11 cellular contexts compared by ENCODE assay signal in genomic region chr9:15622596-15622995, GRCh38.
DNase-seq lines count a peak whose midpoint lies in the region; ATAC-seq lines count a peak whose summit lies in the region.
"Had no signal": no experiment of that assay in that cellular context is flagged by ENCODE, and none has a peak within 500 bp of the region (broad histone marks: within the 10 kb centered on the region; RNA-seq: fewer than 3 reads in every experiment).

No MANE protein-coding gene starts in this region.

- no peak for ATAC-seq in GM21737 (IDR thresholded peaks at IDR 0.05; ENCODE audit: unreplicated experiment)
- no peak for ATAC-seq in GM18511 (IDR thresholded peaks at IDR 0.05; ENCODE audit: unreplicated experiment)
- ATAC-seq: left cardiac atrium had no signal

- H3K4me1 ChIP-seq in neuron (ENCODE audit: insufficient read depth, low read length), result peaks cover 5% of the 10 kb centered on the region

- no peaks in the 10 kb centered on the region for H3K36me3 ChIP-seq in neuron (ENCODE audit: insufficient read depth, low read length)

- peak overlapping the region; percentile 39 for H2AFZ ChIP-seq in neuron (ENCODE audit: low read depth, low read length)

- H3K9me3 ChIP-seq in neuron (ENCODE audit: low read length), result no peaks in the 10 kb centered on the region

- DNase-seq in DMS 273 (lab: John Stamatoyannopoulos, UW; ENCODE audit: unreplicated experiment) (peak; percentile 32), DMS 273 treated with DMSO at 0.1 percent for 48 hours (lab: John Stamatoyannopoulos, UW) (no peak), NCI-H2227 (lab: John Stamatoyannopoulos, UW; ENCODE audit: unreplicated experiment) (peak; percentile 10), dermis blood vessel endothelial cell (peak; percentile 39), NOMO-1 treated with DMSO at 0.1 percent for 48 hours (lab: John Stamatoyannopoulos, UW; ENCODE audit: unreplicated experiment) (no peak)
- DNase-seq: 8988T, left cardiac atrium, T-helper 1 cell had no signal

- H3K4me3 ChIP-seq in neuron (ENCODE audit: low read length), result no peak overlapping the region

- no peaks in the 10 kb centered on the region for H3K27me3 ChIP-seq in neuron (ENCODE audit: insufficient read depth, low read length)

Comparison
In these comparisons a context has a peak if more than half of its experiments do, and no peak if none do; other contexts are left out.
1. DNase-seq: peak in DMS 273 (single experiment), NCI-H2227 (single experiment) and dermis blood vessel endothelial cell (single experiment); none in DMS 273 treated with DMSO at 0.1 percent for 48 hours (single experiment) and NOMO-1 treated with DMSO at 0.1 percent for 48 hours (single experiment).